In the genomic region with DNA sequence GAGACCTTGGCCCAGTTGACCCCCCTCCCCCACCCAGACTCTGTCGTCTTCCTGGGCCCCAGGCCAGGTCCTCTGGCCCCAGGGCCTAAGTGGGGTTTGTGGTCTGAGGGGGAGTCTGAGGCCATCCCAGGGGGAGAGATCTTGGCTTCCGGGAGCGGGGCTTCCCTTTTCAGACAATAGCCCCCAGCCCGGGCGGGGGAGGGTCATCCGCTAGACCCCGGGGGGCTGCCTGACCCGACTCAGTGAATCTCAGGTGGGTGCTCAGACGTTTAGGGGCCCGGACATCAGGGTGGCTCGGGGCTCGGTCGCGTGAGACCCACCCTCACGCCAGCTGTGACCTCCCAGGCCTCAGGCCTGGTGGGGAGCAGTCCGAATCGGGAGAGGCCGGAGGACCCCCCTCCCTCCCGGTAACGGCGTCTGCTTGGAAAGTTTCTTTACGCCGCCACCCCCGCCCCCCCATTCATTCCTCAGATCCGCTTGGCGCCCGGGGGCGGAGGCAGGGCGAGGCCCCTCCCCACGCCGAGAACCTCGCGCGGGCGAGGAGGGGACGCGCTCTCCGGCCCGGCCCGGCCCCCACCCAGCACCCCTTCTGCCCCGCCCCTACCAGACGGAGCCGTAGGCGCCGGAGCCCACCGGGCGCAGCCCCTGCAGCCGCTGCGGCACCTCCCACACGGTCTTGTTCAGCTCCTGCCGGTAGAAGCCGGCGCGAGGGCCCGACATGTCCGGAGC, we compare ENCODE assay signal across 7 cellular contexts. TPM values are rescaled to one million over a fixed set of nuclear protein-coding genes. Genes with fewer than 3 reads are reported as not detected.
DNase-seq lines count a peak whose midpoint lies in the region; ATAC-seq, FAIRE-seq and TF ChIP-seq lines count a peak whose summit lies in the region.
"Had no signal": no experiment of that assay in that cellular context is flagged by ENCODE, and none has a peak within 500 bp of the region (broad histone marks: within the 10 kb centered on the region; RNA-seq: fewer than 3 reads in every experiment).

No MANE protein-coding gene starts in this region.

- peak; percentile 90 for DNase-seq in GM10266 (ENCODE audit: extremely low spot score)
- no peak for DNase-seq in Peyer's patch
- DNase-seq in coronary artery (ENCODE audit: low spot score), result no peak
- no peak for DNase-seq in sigmoid colon
- no peak for DNase-seq in GM12891 (ENCODE audit: insufficient read length, low spot score)

- H3K36me3 ChIP-seq in Peyer's patch (peaks cover 0 to 4% (median 0%) of the 10 kb centered on the region in 3 donors), sigmoid colon (no peaks in the 10 kb centered on the region)

- no peak for ATAC-seq in HG03571 (IDR thresholded peaks at IDR 0.05; ENCODE audit: unreplicated experiment)

- peak overlapping the region in 2 of 4 donors; percentile 30 to 58 for H3K27ac ChIP-seq in Peyer's patch
- H3K27ac ChIP-seq in coronary artery, result peak overlapping the region in 1 of 2 donors; percentile 72
- peak overlapping the region; percentile 49 to 72 (median 56) for H3K27ac ChIP-seq in sigmoid colon

- TF ChIP-seq CTCF in GM10266 (IDR thresholded peaks at IDR 0.05; ENCODE audit: control insufficient read depth, insufficient read depth, low read depth, missing control alignments) (no peak), Peyer's patch (IDR thresholded peaks at IDR 0.05) (no peak), coronary artery (IDR thresholded peaks at IDR 0.05) (no peak), sigmoid colon (IDR thresholded peaks at IDR 0.05) (no peak)

- H3K4me1 ChIP-seq in Peyer's patch, result peaks cover 7 to 55% (median 27%) of the 10 kb centered on the region in 4 donors
- H3K4me1 ChIP-seq in sigmoid colon, result peaks cover 0 to 59% (median 48%) of the 10 kb centered on the region in 4 donors

- WGBS in sigmoid colon, 2 donors, result 3% methylated on average over 56 of the region's 56 CpGs

- no peak for TF ChIP-seq EP300 in sigmoid colon (IDR thresholded peaks at IDR 0.05)

- peak overlapping the region; percentile 36 to 63 (median 53) for H3K4me3 ChIP-seq in Peyer's patch
- H3K4me3 ChIP-seq in coronary artery, result peak overlapping the region; percentile 78
- H3K4me3 ChIP-seq in sigmoid colon, result peak overlapping the region in 3 of 4 donors; percentile 49 to 57 (median 54)

- H3K27me3 ChIP-seq in Peyer's patch (no peaks in the 10 kb centered on the region), sigmoid colon (peaks cover 4 to 39% (median 23%) of the 10 kb centered on the region in 3 donors)

- TF ChIP-seq POLR2A in Peyer's patch (IDR thresholded peaks at IDR 0.05) (no peak), sigmoid colon (IDR thresholded peaks at IDR 0.05) (no peak), GM12891 (IDR thresholded peaks at IDR 0.05; ENCODE audit: low read depth, low read length) (no peak)

- intact Hi-C loops in sigmoid colon (cut with DNase I), result no loop called here

- H3K9me3 ChIP-seq in Peyer's patch (no peaks in the 10 kb centered on the region), sigmoid colon (no peaks in the 10 kb centered on the region)

- FAIRE-seq in GM12891 (lab: Jason Lieb, UNC), result no peak
- FAIRE-seq: TTC549 had no signal

TF ChIP-seq in GM12891, 5 proteins besides CTCF, POLR2A, EP300 and RAD21:
- TF ChIP-seq SPI1 (IDR thresholded peaks at IDR 0.05; ENCODE audit: low read depth, low read length) (no peak), POU2F2 (IDR thresholded peaks at IDR 0.05; ENCODE audit: low read depth, low read length) (no peak), TAF1 (IDR thresholded peaks at IDR 0.05; ENCODE audit: low read depth, low read length) (no peak), PAX5 (IDR thresholded peaks at IDR 0.05; ENCODE audit: insufficient read depth, low read length, severe bottlenecking) (no peak), POLR2AphosphoS5 (IDR thresholded peaks at IDR 0.05; ENCODE audit: low read depth, low read length) (no peak)

RNA-seq across cellular contexts. Expression of gene MAPK11, which starts 0.4 kb away (rescaled TPM):
- total RNA-seq in Peyer's patch (10 to 100 TPM in 1 of 4 donors, 1 to 10 TPM in 2, not detected in 1; 2.0 to 14.0 (median 2.5) TPM), sigmoid colon (1 to 10 TPM in 3 of 4 donors, under 1 TPM in 1; 0.82 to 6.6 (median 4.5) TPM)
- 1 to 10 TPM in 2 of 3 donors, under 1 TPM in 1; 0.23 to 7.3 (median 1.2) TPM for polyA plus RNA-seq in sigmoid colon
- 4.8 TPM for polyA plus RNA-seq in GM12891 (2012; ENCODE audit: low read depth, missing spikeins)

RNA-seq across cellular contexts. Expression of gene MAPK12, which starts 8.3 kb away (rescaled TPM):
- total RNA-seq in Peyer's patch, result 10 to 100 TPM in 1 of 4 donors, 1 to 10 TPM in 3; 1.2 to 37.1 (median 5.4) TPM
- total RNA-seq in sigmoid colon, result 1 to 10 TPM; 2.5 to 10.0 (median 6.7) TPM
- 1 to 10 TPM in 2 of 3 donors, under 1 TPM in 1; 0.60 to 6.0 (median 2.1) TPM for polyA plus RNA-seq in sigmoid colon
- 11.3 TPM for polyA plus RNA-seq in GM12891 (2012; ENCODE audit: low read depth, missing spikeins)

RNA-seq across cellular contexts. Expression of gene HDAC10, which starts 18.7 kb away (rescaled TPM):
- total RNA-seq in Peyer's patch (100 to 1,000 TPM in 3 of 4 donors, 10 to 100 TPM in 1; 57.3 to 165 (median 119) TPM), sigmoid colon (10 to 100 TPM in 3 of 4 donors, 1 to 10 TPM in 1; 7.2 to 47.4 (median 14.9) TPM)
- 10 to 100 TPM in 2 of 3 donors, 1 to 10 TPM in 1; 8.8 to 45.9 (median 12.0) TPM for polyA plus RNA-seq in sigmoid colon
- 32.6 TPM for polyA plus RNA-seq in GM12891 (2012; ENCODE audit: low read depth, missing spikeins)

RNA-seq across cellular contexts. Expression of gene TUBGCP6, which starts 24.9 kb away (rescaled TPM):
- 100 to 1,000 TPM in 2 of 4 donors, 10 to 100 TPM in 2; 51.5 to 163 (median 111) TPM for total RNA-seq in Peyer's patch
- 10 to 100 TPM; 23.5 to 67.0 (median 28.2) TPM for total RNA-seq in sigmoid colon
- 10 to 100 TPM in 1 of 3 donors, 1 to 10 TPM in 2; 4.6 to 33.4 (median 4.8) TPM for polyA plus RNA-seq in sigmoid colon
- 25.2 TPM for polyA plus RNA-seq in GM12891 (2012; ENCODE audit: low read depth, missing spikeins)

RNA-seq across cellular contexts. Expression of gene PLXNB2, which starts 37.7 kb away (rescaled TPM):
- total RNA-seq in Peyer's patch, result 100 to 1,000 TPM; 182 to 597 (median 307) TPM
- 100 to 1,000 TPM in 1 of 4 donors, 10 to 100 TPM in 3; 60.4 to 150 (median 68.7) TPM for total RNA-seq in sigmoid colon
- polyA plus RNA-seq in sigmoid colon, result 100 to 1,000 TPM in 1 of 3 donors, 10 to 100 TPM in 2; 18.6 to 142 (median 35.8) TPM
- 57.5 TPM for polyA plus RNA-seq in GM12891 (2012; ENCODE audit: low read depth, missing spikeins)
